In the genomic region with DNA sequence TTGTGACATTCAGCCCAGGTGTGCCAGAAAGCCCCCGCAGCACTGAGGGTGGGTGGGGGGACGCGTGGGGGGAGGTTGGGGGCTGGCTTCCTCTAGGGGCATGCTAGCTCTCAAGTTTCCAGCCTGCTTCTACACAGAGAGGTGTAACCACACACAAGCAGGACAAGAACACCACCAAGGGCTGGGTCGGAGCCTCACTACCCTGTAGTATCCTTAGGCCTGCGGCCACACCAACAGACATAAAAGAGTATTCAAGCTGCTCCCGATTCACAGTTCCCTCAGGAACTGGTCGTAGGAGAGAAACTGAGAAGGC, we compare ENCODE assay signal across 12 cellular contexts. TPM values are rescaled to one million over a fixed set of nuclear protein-coding genes. Genes with fewer than 3 reads are reported as not detected.
DNase-seq lines count a peak whose midpoint lies in the region; ATAC-seq and TF ChIP-seq lines count a peak whose summit lies in the region.
"Had no signal": no experiment of that assay in that cellular context is flagged by ENCODE, and none has a peak within 500 bp of the region (broad histone marks: within the 10 kb centered on the region; RNA-seq: fewer than 3 reads in every experiment).

No MANE protein-coding gene starts in this region.

- H3K36me3 ChIP-seq in thoracic aorta (peaks cover 4% of the 10 kb centered on the region), prostate gland (no peaks in the 10 kb centered on the region), upper lobe of right lung (no peaks in the 10 kb centered on the region)

- intact Hi-C loops in activated naive CD4-positive, alpha-beta T cell treated with anti-CD3 and anti-CD28 coated beads for 36 hours (cut with micrococcal nuclease): loop anchor here (5.0 kb wide), 1 partner anchor 205 kb away; a partner anchor contains a TSS
- intact Hi-C loops in prostate gland (cut with DNase I): loop anchor here (5.0 kb wide), 1 partner anchor 55 kb away; no protein-coding TSS in a partner anchor
- intact Hi-C loops in upper lobe of right lung (cut with DNase I): no loop called here

- H3K9me3 ChIP-seq in iPS-18c (ENCODE audit: control insufficient read depth, insufficient read depth, low read length): no peaks in the 10 kb centered on the region
- H3K9me3 ChIP-seq in thoracic aorta: no peaks in the 10 kb centered on the region
- H3K9me3 ChIP-seq in prostate gland: no peaks in the 10 kb centered on the region
- H3K9me3 ChIP-seq in upper lobe of right lung: no peaks in the 10 kb centered on the region

- DNase-seq in activated naive CD4-positive, alpha-beta T cell treated with anti-CD3 and anti-CD28 coated beads for 36 hours: no peak
- DNase-seq in activated naive CD4-positive, alpha-beta T cell treated with anti-CD3 and anti-CD28 coated beads, Interleukin-2, amount 50 U/mL, for 16 hours: no peak
- DNase-seq in activated naive CD8-positive, alpha-beta T cell treated with anti-CD3 and anti-CD28 coated beads, Interleukin-2, amount 50 U/mL, for 24 hours: no peak
- no peak for DNase-seq in thoracic aorta (ENCODE audit: low spot score)
- DNase-seq in prostate gland (ENCODE audit: low spot score): no peak
- DNase-seq in upper lobe of right lung: no peak
- DNase-seq: activated CD8-positive, alpha-beta memory T cell treated with anti-CD3 and anti-CD28 coated beads, Interleukin-2, amount 50 U/mL, for 4 hours; NCI-H345 had no signal

- TF ChIP-seq POLR2A in prostate gland (IDR thresholded peaks at IDR 0.05): no peak

- H3K36me3 Mint-ChIP-seq in activated naive CD4-positive, alpha-beta T cell treated with anti-CD3 and anti-CD28 coated beads for 36 hours (ENCODE audit: low read depth): peaks cover 3% of the 10 kb centered on the region
- peaks cover 5% of the 10 kb centered on the region for H3K36me3 Mint-ChIP-seq in activated naive CD8-positive, alpha-beta T cell treated with anti-CD3 and anti-CD28 coated beads, Interleukin-2, amount 50 U/mL, for 24 hours (ENCODE audit: low read depth)

- H3K4me1 ChIP-seq in thoracic aorta (ENCODE audit: control insufficient read depth in 1 of 2, low read depth in 2 of 2) (peaks cover 27 to 59% of the 10 kb centered on the region in 2 donors), prostate gland (replicated peaks) (peaks cover 3% of the 10 kb centered on the region), upper lobe of right lung (peaks cover 8% of the 10 kb centered on the region)

- peak overlapping the region; percentile 56 for H3K4me3 Mint-ChIP-seq in activated naive CD4-positive, alpha-beta T cell treated with anti-CD3 and anti-CD28 coated beads for 36 hours
- peak overlapping the region; percentile 57 for H3K4me3 Mint-ChIP-seq in activated naive CD8-positive, alpha-beta T cell treated with anti-CD3 and anti-CD28 coated beads, Interleukin-2, amount 50 U/mL, for 24 hours

- H3K27me3 ChIP-seq in thoracic aorta (replicated peaks; ENCODE audit: insufficient read depth) (no peaks in the 10 kb centered on the region), prostate gland (replicated peaks; ENCODE audit: insufficient read depth) (no peaks in the 10 kb centered on the region), upper lobe of right lung (no peaks in the 10 kb centered on the region)

- H3K4me1 Mint-ChIP-seq in activated naive CD4-positive, alpha-beta T cell treated with anti-CD3 and anti-CD28 coated beads for 36 hours (ENCODE audit: low read depth): peaks cover 10% of the 10 kb centered on the region
- peaks cover 12% of the 10 kb centered on the region for H3K4me1 Mint-ChIP-seq in activated naive CD8-positive, alpha-beta T cell treated with anti-CD3 and anti-CD28 coated beads, Interleukin-2, amount 50 U/mL, for 24 hours

- no peak for TF ChIP-seq CTCF in thoracic aorta (IDR thresholded peaks at IDR 0.05)
- TF ChIP-seq CTCF in prostate gland (IDR thresholded peaks at IDR 0.05): no peak
- no peak for TF ChIP-seq CTCF in upper lobe of right lung (IDR thresholded peaks at IDR 0.05)

- no peak overlapping the region for H3K27ac Mint-ChIP-seq in activated naive CD4-positive, alpha-beta T cell treated with anti-CD3 and anti-CD28 coated beads for 36 hours
- H3K27ac Mint-ChIP-seq in activated naive CD8-positive, alpha-beta T cell treated with anti-CD3 and anti-CD28 coated beads, Interleukin-2, amount 50 U/mL, for 24 hours: no peak overlapping the region

- H3K27ac ChIP-seq in thoracic aorta (peak overlapping the region; percentile 89 to 100), prostate gland (peak overlapping the region in 1 of 2 donors; percentile 6), upper lobe of right lung (no peak overlapping the region)
- H3K27ac ChIP-seq: SK-N-MC had no signal

- peak overlapping the region; percentile 77; the same call in 1 of the 2 replicates for H3K4me3 ChIP-seq in iPS-18c (ENCODE audit: insufficient read depth, low read depth, low read length)
- peak overlapping the region; percentile 99 for H3K4me3 ChIP-seq in thoracic aorta
- H3K4me3 ChIP-seq in prostate gland: no peak overlapping the region
- no peak overlapping the region for H3K4me3 ChIP-seq in upper lobe of right lung
- H3K4me3 ChIP-seq: K562 had no signal

- 45% methylated on average over 7 of the region's 7 CpGs for whole genome bisulfite sequencing in prostate gland

- H3K9me3 Mint-ChIP-seq in activated naive CD4-positive, alpha-beta T cell treated with anti-CD3 and anti-CD28 coated beads for 36 hours: peaks cover 1% of the 10 kb centered on the region
- no peaks in the 10 kb centered on the region for H3K9me3 Mint-ChIP-seq in activated naive CD8-positive, alpha-beta T cell treated with anti-CD3 and anti-CD28 coated beads, Interleukin-2, amount 50 U/mL, for 24 hours

- CTCF ChIA-PET in activated naive CD4-positive, alpha-beta T cell treated with anti-CD3 and anti-CD28 coated beads for 36 hours (lab: Charles Lee): interaction anchor here (0.6 kb wide), 1 partner anchor 154 kb away, joined by 4 read pairs; no protein-coding TSS in a partner anchor

- ATAC-seq in activated naive CD8-positive, alpha-beta T cell treated with anti-CD3 and anti-CD28 coated beads, Interleukin-2, amount 50 U/mL, for 24 hours: no peak
- ATAC-seq in thoracic aorta (ENCODE audit: insufficient number of reproducible peaks, low FRiP score, low read depth): no peak
- ATAC-seq in HG03196 (IDR thresholded peaks at IDR 0.05; ENCODE audit: unreplicated experiment): no peak
- ATAC-seq in upper lobe of right lung: no peak
- ATAC-seq: K562 had no signal

- H3K27me3 Mint-ChIP-seq in activated naive CD4-positive, alpha-beta T cell treated with anti-CD3 and anti-CD28 coated beads for 36 hours (ENCODE audit: low read depth): peaks cover 26% of the 10 kb centered on the region
- H3K27me3 Mint-ChIP-seq in activated naive CD8-positive, alpha-beta T cell treated with anti-CD3 and anti-CD28 coated beads, Interleukin-2, amount 50 U/mL, for 24 hours: peaks cover 14% of the 10 kb centered on the region

RNA-seq across cellular contexts. Expression of a gene that starts 1.8 kb away (rescaled TPM):
- total RNA-seq in activated naive CD4-positive, alpha-beta T cell treated with anti-CD3 and anti-CD28 coated beads for 36 hours: 1 to 10 TPM; 1.7 to 1.9 TPM
- total RNA-seq in thoracic aorta (10 to 100 TPM; 12.2 to 15.5 TPM), prostate gland (10 to 100 TPM in 1 of 2 donors, 1 to 10 TPM in 1; 9.2 to 26.3 TPM), upper lobe of right lung (15.4 TPM)

Comparison
In these comparisons a context has a peak if more than half of its experiments do, and no peak if none do; other contexts are left out.
1. H3K4me3 ChIP-seq: peak in iPS-18c (single experiment) and thoracic aorta (single experiment); none in prostate gland (0 of 2) and upper lobe of right lung (single experiment).